26 cellular contexts compared by ENCODE assay signal in genomic region chr1:17227358-17227915, GRCh38. TPM values are rescaled to one million over a fixed set of nuclear protein-coding genes. Genes with fewer than 3 reads are reported as not detected.
DNase-seq lines count a peak whose midpoint lies in the region; ATAC-seq, FAIRE-seq and TF ChIP-seq lines count a peak whose summit lies in the region.
"Had no signal": no experiment of that assay in that cellular context is flagged by ENCODE, and none has a peak within 500 bp of the region (broad histone marks: within the 10 kb centered on the region; RNA-seq: fewer than 3 reads in every experiment).

No MANE protein-coding gene starts in this region.

- WGBS in K562 (ENCODE audit: insufficient coverage, low coverage, missing lambda C conversion rate) = 0% methylated on average over 7 of the region's 7 CpGs
- 64 to 66% methylated on average over 7 of the region's 7 CpGs for WGBS in esophagus squamous epithelium, 2 donors

- no peak for DNase-seq in PC-9
- DNase-seq in K562 (ENCODE audit: extremely low read depth in 1 of 4, low spot score in 3 of 4) = no peak
- no peak for DNase-seq in esophagus squamous epithelium (lab: John Stamatoyannopoulos, UW)
- DNase-seq in renal cortical epithelial cell (ENCODE audit: low read depth) = peak; percentile 53
- DNase-seq in activated naive CD4-positive, alpha-beta T cell (lab: John Stamatoyannopoulos, UW) = no peak
- DNase-seq in C1 segment of cervical spinal cord (lab: John Stamatoyannopoulos, UW) = no peak
- DNase-seq: ACHN; Caco-2; CD4-positive, alpha-beta memory T cell; DMS 273 treated with DMSO at 0.1 percent for 48 hours; HCEC 1CT; Kasumi-1; NCI-H1417; NCI-H1694 treated with DMSO at 0.1 percent for 48 hours; NCI-H2107; NCI-H446 treated with DMSO at 0.1 percent for 48 hours; NCI-H526 treated with DMSO at 0.1 percent for 48 hours; OCI-M1; SIG-M5; SK-N-SH had no signal

- H3K4me1 ChIP-seq in PC-9 (replicated peaks; ENCODE audit: insufficient read depth) = peaks cover 72% of the 10 kb centered on the region
- no peaks in the 10 kb centered on the region for H3K4me1 ChIP-seq in K562 (replicated peaks in 1 of 2; ENCODE audit: control insufficient read depth in 2 of 2, insufficient read depth in 2 of 2, low read length in 2 of 2)
- peaks cover 11 to 85% (median 13%) of the 10 kb centered on the region in 3 donors for H3K4me1 ChIP-seq in esophagus squamous epithelium
- H3K4me1 ChIP-seq: Caco-2 had no signal

- H3F3A ChIP-seq in PC-9 (ENCODE audit: insufficient read depth, low read depth) = peaks cover 69% of the 10 kb centered on the region

- in situ Hi-C loops in K562 (cut with MboI) = no loop called here

- no peak for TF ChIP-seq POLR2A in K562 (conservative IDR thresholded peaks at IDR 0.05)
- no peak for TF ChIP-seq POLR2A in esophagus squamous epithelium (IDR thresholded peaks at IDR 0.05)

- H3K9ac ChIP-seq in K562 (ENCODE audit: insufficient read depth in 1 of 2, low read depth in 2 of 2, low read length in 2 of 2) = no peak overlapping the region
- H3K9ac ChIP-seq: BLaER1, SK-N-SH had no signal

- peaks cover 10% of the 10 kb centered on the region for H3K27me3 Mint-ChIP-seq in stimulated activated memory B cell treated with anti-CD40 and anti-IgM and Interleukin-4, amounts not matched to agents 10 μg/mL and 1 μg/mL and 100 μg/mL, for 72 hours
- H3K27me3 Mint-ChIP-seq: IgD-negative memory B cell had no signal

- H3K4me2 ChIP-seq in PC-9 (0 out of 2 replicates have a peak overlapping the region, but pooled peaks have one; percentile 61), K562 (ENCODE audit: insufficient read depth, low read length) (no peak overlapping the region)
- H3K4me2 ChIP-seq: BLaER1, SK-N-SH had no signal

- POLR2A ChIA-PET in PC-9 (lab: Charles Lee; ENCODE audit: unreplicated experiment) = no interaction called here
- POLR2A ChIA-PET in K562 (lab: Yijun Ruan, JAX) = interaction anchor here (0.7 to 1.0 kb wide), 2 partner anchors 11 to 18 kb away, joined by 3 read pairs; no protein-coding TSS in a partner anchor

- H3K4me3 Mint-ChIP-seq in stimulated activated memory B cell treated with anti-CD40 and anti-IgM and Interleukin-4, amounts not matched to agents 10 μg/mL and 1 μg/mL and 100 μg/mL, for 72 hours = no peak overlapping the region
- H3K4me3 Mint-ChIP-seq: CD4-positive, alpha-beta memory T cell; IgD-negative memory B cell had no signal

- H3K4me3 ChIP-seq in PC-9 = no peak overlapping the region
- H3K4me3 ChIP-seq in K562 = no peak overlapping the region
- no peak overlapping the region for H3K4me3 ChIP-seq in esophagus squamous epithelium
- H3K4me3 ChIP-seq: BLaER1 had no signal

- H3K9me3 ChIP-seq in PC-9 (ENCODE audit: insufficient read depth, low read depth) (no peaks in the 10 kb centered on the region), K562 (replicated peaks; ENCODE audit: control insufficient read depth, insufficient read depth, low read depth, low read length) (no peaks in the 10 kb centered on the region), esophagus squamous epithelium (no peaks in the 10 kb centered on the region)
- H3K9me3 ChIP-seq: BLaER1, Caco-2, SK-N-SH had no signal

- H3K27me3 ChIP-seq in PC-9 (ENCODE audit: insufficient read depth, low read depth) (no peaks in the 10 kb centered on the region), K562 (ENCODE audit: control insufficient read depth in 2 of 2, insufficient read depth in 2 of 2, low read length in 2 of 2) (peaks cover 8 to 74% of the 10 kb centered on the region in 2 experiments), esophagus squamous epithelium (peaks cover 0 to 23% (median 0%) of the 10 kb centered on the region in 4 donors)
- H3K27me3 ChIP-seq: BLaER1 had no signal

- H4K20me1 ChIP-seq in PC-9 (ENCODE audit: insufficient read depth) (no peaks in the 10 kb centered on the region), K562 (replicated peaks; ENCODE audit: control insufficient read depth, insufficient read depth, low read length) (peaks cover 18% of the 10 kb centered on the region)
- H4K20me1 ChIP-seq: BLaER1 had no signal

- H3K9me1 ChIP-seq in K562 (ENCODE audit: control insufficient read depth, insufficient read depth, low read length) = no peaks in the 10 kb centered on the region

- TF ChIP-seq EP300 in K562 (IDR thresholded peaks at IDR 0.05; ENCODE audit: low read length) = no peak

- no peaks in the 10 kb centered on the region for H3K36me3 Mint-ChIP-seq in stimulated activated memory B cell treated with anti-CD40 and anti-IgM and Interleukin-4, amounts not matched to agents 10 μg/mL and 1 μg/mL and 100 μg/mL, for 72 hours
- H3K36me3 Mint-ChIP-seq: CD4-positive, alpha-beta memory T cell; IgD-negative memory B cell had no signal

- TF ChIP-seq CTCF in PC-9 (conservative IDR thresholded peaks at IDR 0.05) = no peak
- no peak for TF ChIP-seq CTCF in K562 (IDR thresholded peaks at IDR 0.05 in 2 of 3, conservative IDR thresholded peaks at IDR 0.05 in 1 of 3; ENCODE audit: insufficient read depth in 2 of 3, low read depth in 1 of 3, low read length in 3 of 3)
- no peak for TF ChIP-seq CTCF in esophagus squamous epithelium (IDR thresholded peaks at IDR 0.05)

- H3K27ac ChIP-seq in PC-9 (peak overlapping the region; percentile 100), K562 (ENCODE audit: extremely low read depth, low read depth, low read length) (no peak overlapping the region), esophagus squamous epithelium (peak overlapping the region in 3 of 4 donors; percentile 56 to 81 (median 80))
- H3K27ac ChIP-seq: BLaER1 had no signal

- peaks cover 9% of the 10 kb centered on the region; the same call in 1 of the 2 replicates for H3K79me2 ChIP-seq in PC-9 (ENCODE audit: low read depth)
- no peaks in the 10 kb centered on the region for H3K79me2 ChIP-seq in K562 (ENCODE audit: control insufficient read depth, insufficient read depth, low read length)

- H3K27ac Mint-ChIP-seq in stimulated activated memory B cell treated with anti-CD40 and anti-IgM and Interleukin-4, amounts not matched to agents 10 μg/mL and 1 μg/mL and 100 μg/mL, for 72 hours = no peak overlapping the region
- H3K27ac Mint-ChIP-seq: CD4-positive, alpha-beta memory T cell had no signal

- no peaks in the 10 kb centered on the region for H3K9me3 Mint-ChIP-seq in stimulated activated memory B cell treated with anti-CD40 and anti-IgM and Interleukin-4, amounts not matched to agents 10 μg/mL and 1 μg/mL and 100 μg/mL, for 72 hours
- H3K9me3 Mint-ChIP-seq: CD4-positive, alpha-beta memory T cell; IgD-negative memory B cell had no signal

- ATAC-seq in K562 (no peak), HG02870 (IDR thresholded peaks at IDR 0.05; ENCODE audit: unreplicated experiment) (no peak)
- ATAC-seq in stimulated activated memory B cell treated with anti-CD40 and anti-IgM and Interleukin-4, amounts not matched to agents 10 μg/mL and 1 μg/mL and 100 μg/mL, for 72 hours = no peak

- TF ChIP-seq RAD21 in K562 (CRISPR knock-in tag; conservative IDR thresholded peaks at IDR 0.05 in 1 of 2, IDR thresholded peaks at IDR 0.05 in 1 of 2) = no peak

- no TSS peak for BruUV-seq in PC-9 (replicated peaks; lab: Mats Ljungman, UMichigan)
- BruUV-seq in K562 (replicated peaks; lab: Mats Ljungman, UMichigan) = no TSS peak

- FAIRE-seq in K562 (lab: Jason Lieb, UNC) = no peak
- FAIRE-seq: G401.6, GM12892 had no signal

- H2AFZ ChIP-seq in PC-9 (no peak overlapping the region), K562 (ENCODE audit: low read depth, low read length) (no peak overlapping the region)

- H3K36me3 ChIP-seq in PC-9 (ENCODE audit: low read depth) = no peaks in the 10 kb centered on the region
- H3K36me3 ChIP-seq in K562 (ENCODE audit: control insufficient read depth, insufficient read depth, low read length) = no peaks in the 10 kb centered on the region
- H3K36me3 ChIP-seq in esophagus squamous epithelium = peaks cover 0 to 13% (median 0%) of the 10 kb centered on the region in 3 donors
- H3K36me3 ChIP-seq: BLaER1 had no signal

- intact Hi-C loops in PC-9 (cut with micrococcal nuclease; ENCODE audit: unreplicated experiment) (no loop called here), K562 (cut with micrococcal nuclease) (no loop called here), esophagus squamous epithelium (cut with DNase I) (no loop called here)

- H3K4me1 Mint-ChIP-seq in stimulated activated memory B cell treated with anti-CD40 and anti-IgM and Interleukin-4, amounts not matched to agents 10 μg/mL and 1 μg/mL and 100 μg/mL, for 72 hours = peaks cover 7% of the 10 kb centered on the region
- H3K4me1 Mint-ChIP-seq: CD4-positive, alpha-beta memory T cell had no signal

- no peaks in the 10 kb centered on the region for H3K9me2 ChIP-seq in PC-9 (ENCODE audit: insufficient read depth)
- H3K9me2 ChIP-seq: SK-N-SH had no signal

- CTCF ChIA-PET in PC-9 (lab: Charles Lee) = interaction anchor here (0.6 kb wide), 1 partner anchor 103 kb away, joined by 6 read pairs; no protein-coding TSS in a partner anchor
- CTCF ChIA-PET in K562 (lab: Yijun Ruan, JAX; ENCODE audit: low intra/inter-chr PET ratio) = no interaction called here

RNA-seq across cellular contexts. Expression of gene PADI3, which starts 21.5 kb away (rescaled TPM):
- total RNA-seq in PC-9 (2021) (1.1 and 5.0 TPM in 2 replicates), K562 (2014; rRNA removed) (not detected in 2 replicates), K562 (2014; rRNA removed; fragmentation: Illumina TruSeq; extraction: Trizol) (not detected in 2 replicates), K562 (2015; rRNA removed; fragmentation: Illumina TruSeq; extraction: Trizol) (not detected in 2 replicates), K562 (2021) (not detected in 2 replicates), esophagus squamous epithelium (1 to 10 TPM in 3 of 4 donors, under 1 TPM in 1; 0.64 to 9.9 (median 2.3) TPM), renal cortical epithelial cell (0.05 and 0.35 TPM in 2 replicates)
- not detected in 2 replicates for total RNA-seq in K562 (2011; cell fraction: chromatin; rRNA removed; ENCODE audit: low replicate concordance)
- total RNA-seq in K562 (2011; cell fraction: nucleolus; rRNA removed) = not detected in 2 replicates
- not detected in 2 replicates for total RNA-seq in K562 (2011; cell fraction: nucleoplasm; rRNA removed)
- polyA plus RNA-seq in K562 (2011; rRNA removed) (not detected in 2 replicates), K562 (2014; fragmentation: Illumina TruSeq; extraction: Trizol) (not detected in 2 replicates), K562 (2014; fragmentation: Nextera tagmentation; extraction: Ambion mirVana) (not detected), K562 (2014; rRNA removed) (not detected in 2 replicates)
- not detected in 2 replicates for polyA plus RNA-seq in K562 (2011; cell fraction: cytosol; rRNA removed)
- polyA plus RNA-seq in K562 (2011; cell fraction: nucleus; rRNA removed) = not detected in 2 replicates
- 0.06 TPM in 1 of 2 replicates, not detected in the other for polyA plus RNA-seq in K562 (2012)
- not detected in 2 replicates for polyA minus RNA-seq in K562 (2011; rRNA and poly(A)+ RNA removed)
- not detected in 2 replicates for polyA minus RNA-seq in K562 (2011; cell fraction: cytosol; rRNA and poly(A)+ RNA removed)
- polyA minus RNA-seq in K562 (2011; cell fraction: nucleus; rRNA and poly(A)+ RNA removed) = not detected in 2 replicates
- total RNA-seq: Caco-2; CD4-positive, alpha-beta memory T cell had no signal
- polyA plus RNA-seq: CD4-positive, alpha-beta memory T cell; IgD-negative memory B cell had no signal

RNA-seq across cellular contexts. Expression of gene PADI1, which starts 22.5 kb away (rescaled TPM):
- total RNA-seq in PC-9 (2021) = 27.7 and 28.3 TPM in 2 replicates
- not detected in 2 replicates for total RNA-seq in K562 (2011; cell fraction: chromatin; rRNA removed; ENCODE audit: low replicate concordance)
- not detected in 2 replicates for total RNA-seq in K562 (2011; cell fraction: nucleolus; rRNA removed)
- total RNA-seq in K562 (2011; cell fraction: nucleoplasm; rRNA removed) = not detected in 2 replicates
- total RNA-seq in K562 (2014; rRNA removed) = not detected in 2 replicates
- not detected in 2 replicates for total RNA-seq in K562 (2014; rRNA removed; fragmentation: Illumina TruSeq; extraction: Trizol)
- not detected in 2 replicates for total RNA-seq in K562 (2015; rRNA removed; fragmentation: Illumina TruSeq; extraction: Trizol)
- not detected in 2 replicates for total RNA-seq in K562 (2021)
- polyA plus RNA-seq in K562 (2011; rRNA removed) = not detected in 2 replicates
- polyA plus RNA-seq in K562 (2011; cell fraction: cytosol; rRNA removed) = not detected in 2 replicates
- not detected in 2 replicates for polyA plus RNA-seq in K562 (2011; cell fraction: nucleus; rRNA removed)
- 0.03 TPM in 1 of 2 replicates, not detected in the other for polyA plus RNA-seq in K562 (2012)
- polyA plus RNA-seq in K562 (2014; fragmentation: Illumina TruSeq; extraction: Trizol) = not detected in 2 replicates
- polyA plus RNA-seq in K562 (2014; fragmentation: Nextera tagmentation; extraction: Ambion mirVana) = not detected
- not detected in 2 replicates for polyA plus RNA-seq in K562 (2014; rRNA removed)
- not detected in 2 replicates for polyA minus RNA-seq in K562 (2011; rRNA and poly(A)+ RNA removed)
- polyA minus RNA-seq in K562 (2011; cell fraction: cytosol; rRNA and poly(A)+ RNA removed) = not detected in 2 replicates
- not detected in 2 replicates for polyA minus RNA-seq in K562 (2011; cell fraction: nucleus; rRNA and poly(A)+ RNA removed)
- total RNA-seq in esophagus squamous epithelium = 100 to 1,000 TPM in 2 of 4 donors, 10 to 100 TPM in 2; 45.3 to 121 (median 75.1) TPM
- 1.5 and 26.0 TPM in 2 replicates for total RNA-seq in renal cortical epithelial cell
- total RNA-seq: Caco-2; CD4-positive, alpha-beta memory T cell had no signal
- polyA plus RNA-seq: CD4-positive, alpha-beta memory T cell; IgD-negative memory B cell had no signal
